Comparison of ENCODE assay signal across 8 cellular contexts in genomic region chr2:205683179-205683978, GRCh38. TPM values are rescaled to one million over a fixed set of nuclear protein-coding genes. Genes with fewer than 3 reads are reported as not detected.
DNase-seq lines count a peak whose midpoint lies in the region; ATAC-seq, FAIRE-seq and TF ChIP-seq lines count a peak whose summit lies in the region.

No MANE protein-coding gene starts in this region.

- H3K4me1 Mint-ChIP-seq in CD4-positive, alpha-beta memory T cell = peaks cover 6 to 46% (median 30%) of the 10 kb centered on the region in 4 donors

- no peak for DNase-seq in CD4-positive, alpha-beta memory T cell
- DNase-seq in NT2/D1 (ENCODE audit: low read depth, low spot score) (no peak), H1 (ENCODE audit: low read depth in 1 of 2, low spot score in 2 of 2) (peak in 1 of 2 experiments; percentile 40), small intestine (no peak), A172 (ENCODE audit: low spot score) (no peak)

- peaks cover 43 to 54% of the 10 kb centered on the region in 2 donors for H3K27me3 Mint-ChIP-seq in CD4-positive, alpha-beta memory T cell

- H2AFZ ChIP-seq in H1 (ENCODE audit: low read length) = no peak overlapping the region
- H2AFZ ChIP-seq in neural cell (ENCODE audit: low read depth, low read length) = no peak overlapping the region

- no peaks in the 10 kb centered on the region for H3K9me3 ChIP-seq in CD4-positive, alpha-beta memory T cell (ENCODE audit: control insufficient read depth in 1 of 2, low read length in 2 of 2)
- H3K9me3 ChIP-seq in NT2/D1 (ENCODE audit: insufficient read depth, low read length) (no peaks in the 10 kb centered on the region), H1 (ENCODE audit: insufficient read depth in 2 of 2, low read depth in 1 of 2, low read length in 1 of 2) (no peaks in the 10 kb centered on the region), neural cell (ENCODE audit: low read length) (no peaks in the 10 kb centered on the region), small intestine (ENCODE audit: control insufficient read depth, low read depth) (no peaks in the 10 kb centered on the region)

- H3K36me3 Mint-ChIP-seq in CD4-positive, alpha-beta memory T cell = no peaks in the 10 kb centered on the region

- H3K4me2 ChIP-seq in H1 (ENCODE audit: insufficient read depth in 1 of 2, low read depth in 2 of 2, low read length in 2 of 2) (peak overlapping the region; percentile 91 to 97), neural cell (ENCODE audit: low read length) (peak overlapping the region; percentile 28)

- H3K14ac ChIP-seq in H1 (ENCODE audit: insufficient read length) = no peak overlapping the region

- peaks cover 3% of the 10 kb centered on the region; the same call in 1 of the 2 replicates for H3K79me1 ChIP-seq in H1 (ENCODE audit: low read depth, low read length)

- no peak overlapping the region for H3K27ac ChIP-seq in CD4-positive, alpha-beta memory T cell (ENCODE audit: low read depth, low read length)
- H3K27ac ChIP-seq in H1 (ENCODE audit: low read depth, low read length) (no peak overlapping the region), neural cell (ENCODE audit: low read length) (peak overlapping the region; percentile 74), small intestine (ENCODE audit: low read depth in 1 of 2, low read length in 1 of 2) (peak overlapping the region in 1 of 2 donors; percentile 84)

- TF ChIP-seq POLR2A in H1 (IDR thresholded peaks at IDR 0.05; ENCODE audit: control extremely low read depth in 1 of 2, low read depth in 2 of 2, low read length in 2 of 2) = no peak

- H2BK120ac ChIP-seq in H1 (replicated peaks; ENCODE audit: low read depth, low read length) = no peak overlapping the region

- H3K27ac Mint-ChIP-seq in CD4-positive, alpha-beta memory T cell = no peak overlapping the region

- no peaks in the 10 kb centered on the region for H3K9me3 Mint-ChIP-seq in CD4-positive, alpha-beta memory T cell

- TF ChIP-seq EP300 in H1 (IDR thresholded peaks at IDR 0.05; ENCODE audit: borderline replicate concordance in 1 of 2, low read depth in 2 of 2, low read length in 2 of 2) (no peak), neural cell (conservative IDR thresholded peaks at IDR 0.05; ENCODE audit: poor library complexity, severe bottlenecking) (no peak)

- peak overlapping the region; percentile 10 to 70 (median 53) for H3K4me3 Mint-ChIP-seq in CD4-positive, alpha-beta memory T cell

- peak overlapping the region; percentile 15; the same call in 1 of the 2 replicates for H3K18ac ChIP-seq in H1 (ENCODE audit: extremely low read depth, low read length)

- ATAC-seq in GM19395 (IDR thresholded peaks at IDR 0.05; ENCODE audit: unreplicated experiment) (no peak), HG03442 (IDR thresholded peaks at IDR 0.05; ENCODE audit: unreplicated experiment) (no peak)

- H2BK12ac ChIP-seq in H1 (ENCODE audit: low read depth, low read length) = no peak overlapping the region; the same call in 1 of the 2 replicates

- WGBS in H1 (ENCODE audit: extremely low coverage in 1 of 2, insufficient coverage in 1 of 2, insufficient read length in 1 of 2, insufficient replicate concordance in 2 of 2, low coverage in 1 of 2, low lambda C conversion rate in 2 of 2, missing lambda C conversion rate in 1 of 2), 2 experiments = 12% methylated on average over 9 of the region's 9 CpGs; no CpG with 5 or more reads in 1 of the 2 experiments
- WGBS in small intestine, 3 donors = 37 to 49% (median 38%) methylated on average over 9 of the region's 9 CpGs

- no peak overlapping the region for H4K91ac ChIP-seq in H1 (replicated peaks; ENCODE audit: insufficient read length, low read length)

- intact Hi-C loops in CD4-positive, alpha-beta memory T cell (cut with micrococcal nuclease) = loop anchor here (5.0 kb wide), 1 partner anchor 991 kb away; no protein-coding TSS in a partner anchor

- POLR2A ChIA-PET in CD4-positive, alpha-beta memory T cell (lab: Charles Lee; ENCODE audit: partially characterized antibody) = interaction anchor here (0.7 kb wide), 1 partner anchor 132 kb away, joined by 3 read pairs; no protein-coding TSS in a partner anchor
- POLR2A ChIA-PET in H1 (lab: Charles Lee; ENCODE audit: partially characterized antibody) = interaction anchor here (0.6 to 2.1 kb wide), 4 partner anchors 12 to 469 kb away, joined by 3 to 11 read pairs (median 8); no protein-coding TSS in a partner anchor

- no peaks in the 10 kb centered on the region for H3K9me2 ChIP-seq in neural cell (ENCODE audit: insufficient read depth, low read length)

- peaks cover 22% of the 10 kb centered on the region for H3K27me3 ChIP-seq in CD4-positive, alpha-beta memory T cell (ENCODE audit: insufficient read depth, low read length)
- H3K27me3 ChIP-seq in NT2/D1 (ENCODE audit: insufficient read depth, insufficient read length) (peaks cover 4% of the 10 kb centered on the region), H1 (replicated peaks in 1 of 4; ENCODE audit: control insufficient read depth in 3 of 4, extremely low read depth in 1 of 4, insufficient read depth in 3 of 4, low read length in 3 of 4) (peaks cover 4 to 47% (median 34%) of the 10 kb centered on the region in 4 experiments; a peak in 6 of 7 replicates), neural cell (ENCODE audit: insufficient read depth, low read depth, low read length) (peaks cover 46% of the 10 kb centered on the region), small intestine (ENCODE audit: control insufficient read depth in 2 of 2, insufficient read depth in 2 of 2, low read length in 2 of 2) (peaks cover 3 to 22% of the 10 kb centered on the region in 2 donors)

- TF ChIP-seq RAD21 in H1 (IDR thresholded peaks at IDR 0.05 in 1 of 2, conservative IDR thresholded peaks at IDR 0.05 in 1 of 2; ENCODE audit: low read depth in 2 of 2, low read length in 2 of 2) (no peak), neural cell (conservative IDR thresholded peaks at IDR 0.05) (no peak)

- no peaks in the 10 kb centered on the region for H3F3A ChIP-seq in neural cell (ENCODE audit: insufficient read depth, low read length, poor library complexity, severe bottlenecking)

- H4K20me1 ChIP-seq in H1 (replicated peaks in 1 of 2; ENCODE audit: control insufficient read depth in 1 of 2, insufficient read depth in 2 of 2, low read length in 2 of 2) = no peaks in the 10 kb centered on the region
- no peaks in the 10 kb centered on the region for H4K20me1 ChIP-seq in neural cell (ENCODE audit: insufficient read depth)

- H2BK20ac ChIP-seq in H1 (ENCODE audit: low read length) = no peak overlapping the region

- peaks cover 24% of the 10 kb centered on the region for H3K23me2 ChIP-seq in H1 (ENCODE audit: low read depth, low read length)

- no peak overlapping the region for H3K4me3 ChIP-seq in CD4-positive, alpha-beta memory T cell (ENCODE audit: low read length in 2 of 2)
- H3K4me3 ChIP-seq in NT2/D1 (ENCODE audit: insufficient read length, low read depth) = peak overlapping the region; percentile 78
- H3K4me3 ChIP-seq in H1 (ENCODE audit: extremely low read depth in 1 of 4, insufficient read depth in 2 of 4, low read depth in 3 of 4, low read length in 4 of 4) = peak overlapping the region; percentile 57 to 77 (median 62)
- peak overlapping the region; percentile 91 for H3K4me3 ChIP-seq in neural cell (ENCODE audit: low read length)
- no peak overlapping the region for H3K4me3 ChIP-seq in small intestine (ENCODE audit: low read depth in 1 of 2, low read length in 2 of 2)

- FAIRE-seq in H1 (lab: Jason Lieb, UNC) (no peak), small intestine (lab: Jason Lieb, UNC) (no peak)

- TF ChIP-seq CTCF in H1 (IDR thresholded peaks at IDR 0.05; ENCODE audit: control extremely low read depth in 1 of 3, insufficient read depth in 1 of 3, low read depth in 1 of 3, low read length in 3 of 3) = no peak
- TF ChIP-seq CTCF in neural cell (IDR thresholded peaks at IDR 0.05; ENCODE audit: poor library complexity, severe bottlenecking) = no peak

- no peak overlapping the region for H4K5ac ChIP-seq in H1 (ENCODE audit: insufficient read length, low read depth, low read length)

- no peak overlapping the region for H3K23ac ChIP-seq in H1 (ENCODE audit: insufficient read length)

- H2BK5ac ChIP-seq in H1 (ENCODE audit: low read depth, low read length) = no peak overlapping the region

- peaks cover 22% of the 10 kb centered on the region for H3K4me1 ChIP-seq in CD4-positive, alpha-beta memory T cell (ENCODE audit: insufficient read depth, low read length)
- H3K4me1 ChIP-seq in NT2/D1 (ENCODE audit: insufficient read depth, insufficient read length) (peaks cover 12% of the 10 kb centered on the region), H1 (replicated peaks in 1 of 4; ENCODE audit: control insufficient read depth in 3 of 4, insufficient read depth in 4 of 4, low read length in 3 of 4) (peaks cover 10 to 31% (median 20%) of the 10 kb centered on the region in 4 experiments), small intestine (ENCODE audit: control insufficient read depth in 2 of 2, insufficient read depth in 1 of 2, low read depth in 1 of 2, low read length in 1 of 2) (peaks cover 0 to 6% of the 10 kb centered on the region in 2 donors)

- CTCF ChIA-PET in CD4-positive, alpha-beta memory T cell (lab: Charles Lee; ENCODE audit: partially characterized antibody) = interaction anchor here (0.7 to 1.4 kb wide), 2 partner anchors 106 to 1059 kb away, joined by 3 read pairs; no protein-coding TSS in a partner anchor
- CTCF ChIA-PET in H1 (lab: Charles Lee; ENCODE audit: partially characterized antibody) = interaction anchor here (0.8 to 2.6 kb wide), 11 partner anchors 8 to 1359 kb away, joined by 3 to 13 read pairs (median 3); no protein-coding TSS in a partner anchor

- no peak overlapping the region for H4K8ac ChIP-seq in H1 (ENCODE audit: extremely low read depth, insufficient read depth, low read length)

- H2AK5ac ChIP-seq in H1 (ENCODE audit: low read depth, low read length) = no peak overlapping the region

- H3K36me3 ChIP-seq in CD4-positive, alpha-beta memory T cell (ENCODE audit: insufficient read depth, low read length) = no peaks in the 10 kb centered on the region
- H3K36me3 ChIP-seq in NT2/D1 (ENCODE audit: insufficient read depth, insufficient read length, low read length) = peaks cover 32% of the 10 kb centered on the region
- no peaks in the 10 kb centered on the region for H3K36me3 ChIP-seq in H1 (ENCODE audit: control insufficient read depth in 2 of 4, insufficient read depth in 4 of 4, low read length in 3 of 4)
- no peaks in the 10 kb centered on the region for H3K36me3 ChIP-seq in neural cell (ENCODE audit: insufficient read depth, low read length)
- no peaks in the 10 kb centered on the region for H3K36me3 ChIP-seq in small intestine (ENCODE audit: control insufficient read depth in 2 of 2, insufficient read depth in 2 of 2, low read length in 2 of 2)

- H3K79me2 ChIP-seq in H1 (ENCODE audit: control insufficient read depth in 1 of 2, insufficient read depth in 2 of 2, low read length in 2 of 2) = peaks cover 0 to 37% of the 10 kb centered on the region in 2 experiments; a peak in 2 of 4 replicates
- H3K79me2 ChIP-seq in neural cell (replicated peaks; ENCODE audit: insufficient read depth, low read length) = peaks cover 28% of the 10 kb centered on the region

- no peak overlapping the region for H3K4ac ChIP-seq in H1 (replicated peaks; ENCODE audit: insufficient read length, low read depth, low read length)

- no peak overlapping the region for H3K56ac ChIP-seq in H1 (replicated peaks; ENCODE audit: insufficient read length, low read depth, low read length)

- no peak overlapping the region for H2BK15ac ChIP-seq in H1 (ENCODE audit: low read length)

- H3K9ac ChIP-seq in NT2/D1 (ENCODE audit: insufficient read length, low read depth) (peak overlapping the region; percentile 91), H1 (replicated peaks in 1 of 4; ENCODE audit: extremely low read depth in 1 of 4, low read depth in 3 of 4, low read length in 3 of 4) (peak overlapping the region in 2 of 4 experiments; percentile 35 to 47; a peak in 4 of 7 replicates), neural cell (ENCODE audit: low read length) (peak overlapping the region; percentile 88)

RNA-seq across cellular contexts. Expression of gene NRP2, which starts 1.1 kb away (rescaled TPM):
- total RNA-seq in CD4-positive, alpha-beta memory T cell = 1 to 10 TPM; 1.1 to 2.1 TPM
- polyA plus RNA-seq in CD4-positive, alpha-beta memory T cell = not detected
- 36.9 and 37.8 TPM in 2 replicates for total RNA-seq in H1 (2021; fragmentation: NEBNext Ultra II Directional; extraction: Animal tissue kit (Norgen Biotek cat#: 25700))
- 26.7 and 32.0 TPM in 2 replicates for polyA plus RNA-seq in H1 (2011; rRNA removed)
- 23.9 TPM for polyA plus RNA-seq in H1 (2011; cell fraction: cytosol; rRNA removed)
- polyA plus RNA-seq in H1 (2011; cell fraction: nucleus; rRNA removed) = 56.3 TPM
- polyA plus RNA-seq in H1 (2012, experiment 1 of 2) = 35.4 to 38.0 TPM (median 37.0 TPM) in 4 replicates
- 10.6 TPM for polyA plus RNA-seq in H1 (2012, experiment 2 of 2)
- polyA plus RNA-seq in H1 (2013, experiment 1 of 2) = 46.7 TPM
- polyA plus RNA-seq in H1 (2013, experiment 2 of 2) = 42.5 TPM
- polyA minus RNA-seq in H1 (2011; rRNA and poly(A)+ RNA removed) = 78.9 and 87.3 TPM in 2 replicates
- 24.7 TPM for polyA minus RNA-seq in H1 (2011; cell fraction: cytosol; rRNA and poly(A)+ RNA removed)
- polyA minus RNA-seq in H1 (2011; cell fraction: nucleus; rRNA and poly(A)+ RNA removed) = 82.2 TPM
- polyA plus RNA-seq in neural cell = 28.2 and 30.2 TPM in 2 replicates
- 64.0 and 73.7 TPM in 2 replicates for polyA minus RNA-seq in neural cell
- polyA plus RNA-seq in small intestine = 1 to 10 TPM in 1 of 3 donors, under 1 TPM in 2; 0.81 to 9.0 (median 0.89) TPM
- total RNA-seq in A172 (2014; rRNA removed; shearing (Covaris generic)) = 5.4 and 10.2 TPM in 2 replicates

Comparison
In these comparisons a context has a peak if more than half of its experiments do, and no peak if none do; other contexts are left out.
1. H3K4me3 ChIP-seq: peak in NT2/D1 (single experiment), H1 (4 of 4) and neural cell (single experiment); none in CD4-positive, alpha-beta memory T cell (0 of 2) and small intestine (0 of 2).